8 cellular contexts compared by ENCODE assay signal in genomic region chr1:215793210-215793609, GRCh38.
DNase-seq lines count a peak whose midpoint lies in the region; ATAC-seq and TF ChIP-seq lines count a peak whose summit lies in the region.

No MANE protein-coding gene starts in this region.

- in situ Hi-C loops in GM13976 (cut with MboI; ENCODE audit: low sequenced_read_pairs, unreplicated experiment): no loop called here

- peak; percentile 61 for DNase-seq in AG08395 (ENCODE audit: low spot score)
- no peak for DNase-seq in GM13976 (ENCODE audit: low spot score)
- peak; percentile 44 for DNase-seq in OCI-M1 (lab: John Stamatoyannopoulos, UW)
- DNase-seq in fibroblast of villous mesenchyme (ENCODE audit: low read depth): peak; percentile 24
- no peak for DNase-seq in stimulated activated CD4-positive, alpha-beta T cell treated with anti-CD3 and anti-CD28 coated beads, Interleukin-12 subunit alpha, Interleukin-12 subunit beta, amount 100 ng/mL, for 4 hours
- DNase-seq in RPMI8226: no peak
- no peak for DNase-seq in hypothalamus (lab: John Stamatoyannopoulos, UW)

- TF ChIP-seq CTCF in GM13976 (IDR thresholded peaks at IDR 0.05; ENCODE audit: borderline replicate concordance, control extremely low read depth, extremely low read depth, insufficient read depth, missing control alignments) (peak; percentile 8), fibroblast of villous mesenchyme (IDR thresholded peaks at IDR 0.05; ENCODE audit: insufficient read depth, low read depth, low read length) (peak; percentile 32)

- ATAC-seq in HG03095 (IDR thresholded peaks at IDR 0.05; ENCODE audit: unreplicated experiment): no peak

- H3K4me3 ChIP-seq in fibroblast of villous mesenchyme (ENCODE audit: low read depth, low read length): no peak overlapping the region

Comparison
In these comparisons a context has a peak if more than half of its experiments do, and no peak if none do; other contexts are left out.
1. DNase-seq: peak in AG08395 (single experiment), OCI-M1 (single experiment) and fibroblast of villous mesenchyme (single experiment); none in GM13976 (single experiment), stimulated activated CD4-positive, alpha-beta T cell treated with anti-CD3 and anti-CD28 coated beads, Interleukin-12 subunit alpha, Interleukin-12 subunit beta, amount 100 ng/mL, for 4 hours (single experiment), RPMI8226 (single experiment) and hypothalamus (0 of 51).